ENCODE assay signal across 28 cellular contexts in genomic region chr4:111807556-111807955, GRCh38.
"Had no signal": no experiment of that assay in that cellular context is flagged by ENCODE, and none has a peak within 500 bp of the region (broad histone marks: within the 10 kb centered on the region; RNA-seq: fewer than 3 reads in every experiment).

No MANE protein-coding gene starts in this region.

- H3K4me1 Mint-ChIP-seq: activated CD4-positive, alpha-beta T cell treated with anti-CD3 and anti-CD28 coated beads for 36 hours; activated CD4-positive, alpha-beta T cell treated with anti-CD3 and anti-CD28 coated beads, Interleukin-2, amount 10 ng/mL, durations not matched to agents 24 days and 14 days; activated naive CD4-positive, alpha-beta T cell treated with anti-CD3 and anti-CD28 coated beads, Interleukin-2, amount 10 ng/mL, durations not matched to agents 7 days and 5 days; activated naive CD8-positive, alpha-beta T cell treated with anti-CD3 and anti-CD28 coated beads, Interleukin-2, amount 10 ng/mL, durations not matched to agents 7 days and 5 days had no signal

- H3K27ac ChIP-seq: ascending aorta, breast epithelium, cardiac muscle cell, colonic mucosa, esophagus muscularis mucosa, foreskin keratinocyte, gastroesophageal sphincter, heart right ventricle had no signal

- H3K36me3 Mint-ChIP-seq: activated CD4-positive, alpha-beta memory T cell treated with anti-CD3 and anti-CD28 coated beads for 36 hours; activated naive CD4-positive, alpha-beta T cell treated with anti-CD3 and anti-CD28 coated beads, Interleukin-2, amount 10 ng/mL, durations not matched to agents 7 days and 5 days; activated naive CD4-positive, alpha-beta T cell treated with anti-CD3 and anti-CD28 coated beads, Interleukin-2, amount 50 U/mL, for 72 hours; activated naive CD8-positive, alpha-beta T cell treated with anti-CD3 and anti-CD28 coated beads, Interleukin-2, amount 10 ng/mL, durations not matched to agents 7 days and 5 days; brain had no signal

- H3K27me3 Mint-ChIP-seq: activated CD4-positive, alpha-beta memory T cell treated with anti-CD3 and anti-CD28 coated beads for 36 hours; activated CD4-positive, alpha-beta T cell treated with anti-CD3 and anti-CD28 coated beads for 36 hours; activated CD4-positive, alpha-beta T cell treated with anti-CD3 and anti-CD28 coated beads, Interleukin-2, amount 10 ng/mL, durations not matched to agents 24 days and 14 days; activated naive CD4-positive, alpha-beta T cell treated with anti-CD3 and anti-CD28 coated beads, Interleukin-2, amount 10 ng/mL, durations not matched to agents 7 days and 5 days; activated naive CD8-positive, alpha-beta T cell treated with anti-CD3 and anti-CD28 coated beads, Interleukin-2, amount 10 ng/mL, durations not matched to agents 7 days and 5 days; activated T-cell treated with anti-CD3 and anti-CD28 coated beads, Interleukin-2, amount 50 U/mL, for 24 hours; brain had no signal

- ATAC-seq: activated CD4-positive, alpha-beta T cell treated with anti-CD3 and anti-CD28 coated beads for 36 hours; activated naive CD4-positive, alpha-beta T cell treated with anti-CD3 and anti-CD28 coated beads, Interleukin-2, amount 50 U/mL, for 72 hours; activated T-cell treated with anti-CD3 and anti-CD28 coated beads, Interleukin-2, amount 50 U/mL, for 72 hours; foreskin keratinocyte; gastroesophageal sphincter; heart right ventricle had no signal

- DNase-seq: activated CD4-positive, alpha-beta memory T cell treated with anti-CD3 and anti-CD28 coated beads for 36 hours; activated CD4-positive, alpha-beta T cell treated with anti-CD3 and anti-CD28 coated beads for 36 hours; activated CD4-positive, alpha-beta T cell treated with anti-CD3 and anti-CD28 coated beads, Interleukin-2, amount 10 ng/mL, durations not matched to agents 24 days and 14 days; activated CD4-positive, CD25-positive, alpha-beta regulatory T cell; activated CD4-positive, CD25-positive, alpha-beta regulatory T cell treated with anti-CD3 and anti-CD28 coated beads, Interleukin-2, amount 50 U/mL, for 72 hours; activated CD8-positive, alpha-beta memory T cell treated with anti-CD3 and anti-CD28 coated beads, Interleukin-2, amount 50 U/mL, for 48 hours; activated gamma-delta T cell; activated naive CD4-positive, alpha-beta T cell; activated naive CD4-positive, alpha-beta T cell treated with anti-CD3 and anti-CD28 coated beads, Interleukin-2, amount 10 ng/mL, durations not matched to agents 7 days and 5 days; activated naive CD8-positive, alpha-beta T cell treated with anti-CD3 and anti-CD28 coated beads, Interleukin-2, amount 10 ng/mL, durations not matched to agents 7 days and 5 days; activated T-cell treated with anti-CD3 and anti-CD28 coated beads for 4 hours; activated T-cell treated with anti-CD3 and anti-CD28 coated beads, Interleukin-2, amount 50 U/mL, for 24 hours; activated T-cell treated with anti-CD3 and anti-CD28 coated beads, Interleukin-2, amount 50 U/mL, for 72 hours; central memory CD4-positive, alpha-beta T cell; cerebellar nuclear complex; colonic mucosa; effector CD8-positive, alpha-beta T cell; erythroblast; foreskin keratinocyte; heart right ventricle; T-helper 2 cell had no signal

- H3K4me3 ChIP-seq: ascending aorta, breast epithelium, cardiac muscle cell, colonic mucosa, esophagus muscularis mucosa, gastroesophageal sphincter, heart right ventricle had no signal

- H3K4me1 ChIP-seq: ascending aorta, breast epithelium, colonic mucosa, esophagus muscularis mucosa, foreskin keratinocyte, gastroesophageal sphincter, heart right ventricle had no signal

- H3K27me3 ChIP-seq: ascending aorta, cardiac muscle cell, colonic mucosa had no signal

- H3K9me3 Mint-ChIP-seq: activated CD4-positive, alpha-beta T cell treated with anti-CD3 and anti-CD28 coated beads, Interleukin-2, amount 10 ng/mL, durations not matched to agents 24 days and 14 days; activated naive CD4-positive, alpha-beta T cell treated with anti-CD3 and anti-CD28 coated beads, Interleukin-2, amount 10 ng/mL, durations not matched to agents 7 days and 5 days; activated naive CD8-positive, alpha-beta T cell treated with anti-CD3 and anti-CD28 coated beads, Interleukin-2, amount 10 ng/mL, durations not matched to agents 7 days and 5 days; activated T-cell treated with anti-CD3 and anti-CD28 coated beads, Interleukin-2, amount 50 U/mL, for 24 hours had no signal

- H3K27ac Mint-ChIP-seq: activated CD4-positive, alpha-beta memory T cell treated with anti-CD3 and anti-CD28 coated beads for 36 hours; activated CD4-positive, alpha-beta T cell treated with anti-CD3 and anti-CD28 coated beads for 36 hours; activated CD4-positive, alpha-beta T cell treated with anti-CD3 and anti-CD28 coated beads, Interleukin-2, amount 10 ng/mL, durations not matched to agents 24 days and 14 days; activated naive CD4-positive, alpha-beta T cell treated with anti-CD3 and anti-CD28 coated beads, Interleukin-2, amount 10 ng/mL, durations not matched to agents 7 days and 5 days; activated naive CD4-positive, alpha-beta T cell treated with anti-CD3 and anti-CD28 coated beads, Interleukin-2, amount 50 U/mL, for 72 hours; activated naive CD8-positive, alpha-beta T cell treated with anti-CD3 and anti-CD28 coated beads, Interleukin-2, amount 10 ng/mL, durations not matched to agents 7 days and 5 days; activated T-cell treated with anti-CD3 and anti-CD28 coated beads, Interleukin-2, amount 50 U/mL, for 24 hours; activated T-cell treated with anti-CD3 and anti-CD28 coated beads, Interleukin-2, amount 50 U/mL, for 72 hours had no signal

- H3K36me3 ChIP-seq: ascending aorta, breast epithelium, cardiac muscle cell, colonic mucosa, esophagus muscularis mucosa, gastroesophageal sphincter, heart right ventricle had no signal

- H3K9me3 ChIP-seq: ascending aorta, breast epithelium, colonic mucosa, esophagus muscularis mucosa, gastroesophageal sphincter, heart right ventricle had no signal

- H3K4me3 Mint-ChIP-seq: activated CD4-positive, alpha-beta memory T cell treated with anti-CD3 and anti-CD28 coated beads for 36 hours; activated CD4-positive, alpha-beta T cell treated with anti-CD3 and anti-CD28 coated beads for 36 hours; activated CD4-positive, alpha-beta T cell treated with anti-CD3 and anti-CD28 coated beads, Interleukin-2, amount 10 ng/mL, durations not matched to agents 24 days and 14 days; activated naive CD4-positive, alpha-beta T cell treated with anti-CD3 and anti-CD28 coated beads, Interleukin-2, amount 10 ng/mL, durations not matched to agents 7 days and 5 days; activated naive CD8-positive, alpha-beta T cell treated with anti-CD3 and anti-CD28 coated beads, Interleukin-2, amount 10 ng/mL, durations not matched to agents 7 days and 5 days; activated T-cell treated with anti-CD3 and anti-CD28 coated beads, Interleukin-2, amount 50 U/mL, for 24 hours; activated T-cell treated with anti-CD3 and anti-CD28 coated beads, Interleukin-2, amount 50 U/mL, for 72 hours had no signal
